ENCODE assay signal across 8 cellular contexts in genomic region chr1:31617917-31618746, GRCh38. TPM values are rescaled to one million over a fixed set of nuclear protein-coding genes. Genes with fewer than 3 reads are reported as not detected.
DNase-seq lines count a peak whose midpoint lies in the region; FAIRE-seq and TF ChIP-seq lines count a peak whose summit lies in the region.

No MANE protein-coding gene starts in this region.

- H3K4me3 ChIP-seq in HL-60 (replicated peaks; ENCODE audit: insufficient read depth, low read length) (peak overlapping the region; percentile 33), astrocyte of the spinal cord (ENCODE audit: low read depth, low read length) (peak overlapping the region; percentile 37)

- H3K27me3 ChIP-seq in HL-60 (ENCODE audit: insufficient read depth, poor library complexity, severe bottlenecking): peaks cover 19% of the 10 kb centered on the region

- DNase-seq in D721Med (ENCODE audit: insufficient read length, low spot score) (peak; percentile 77), HL-60 (ENCODE audit: low read depth in 1 of 2, low spot score in 1 of 2) (peak in 1 of 2 experiments; percentile 14), SK-N-DZ (ENCODE audit: low spot score) (peak; percentile 45), astrocyte of the spinal cord (ENCODE audit: low read depth, low spot score) (peak; percentile 28), iris pigment epithelial cell (ENCODE audit: low read depth) (peak; percentile 37), OCI-M2 (lab: John Stamatoyannopoulos, UW; ENCODE audit: unreplicated experiment) (no peak), amniotic stem cell (lab: John Stamatoyannopoulos, UW) (no peak)
- peak; percentile 56 for DNase-seq in stimulated activated CD4-positive, alpha-beta T cell treated with anti-CD3 and anti-CD28 coated beads, Interleukin-4, amount 100 ng/mL, for 1 hour

- H3K27ac ChIP-seq in HL-60 (replicated peaks): no peak overlapping the region

- peak; percentile 54 for TF ChIP-seq CTCF in D721Med (IDR thresholded peaks at IDR 0.05; ENCODE audit: insufficient read depth, missing control alignments)
- TF ChIP-seq CTCF in HL-60 (IDR thresholded peaks at IDR 0.05; ENCODE audit: insufficient read depth, low read length): peak; percentile 42
- peak; percentile 92 for TF ChIP-seq CTCF in astrocyte of the spinal cord (IDR thresholded peaks at IDR 0.05; ENCODE audit: low read depth, low read length)

- in situ Hi-C loops in astrocyte of the spinal cord (cut with HindIII; ENCODE audit: low sequenced_read_pairs): no loop called here

- no peak for FAIRE-seq in D721Med (lab: Jason Lieb, UNC)

RNA-seq across cellular contexts. Expression of gene HCRTR1, which starts 0.6 kb away (rescaled TPM):
- not detected in 2 replicates for polyA plus RNA-seq in SK-N-DZ (2014; cell fraction: cytosol; rRNA removed)
- 0.31 TPM in 1 of 2 replicates, not detected in the other for polyA plus RNA-seq in SK-N-DZ (2014; cell fraction: nucleus; rRNA removed)

RNA-seq across cellular contexts. Expression of gene PEF1, which starts 26.5 kb away (rescaled TPM):
- polyA plus RNA-seq in SK-N-DZ (2014; cell fraction: cytosol; rRNA removed): 52.4 and 54.0 TPM in 2 replicates
- 29.5 and 32.3 TPM in 2 replicates for polyA plus RNA-seq in SK-N-DZ (2014; cell fraction: nucleus; rRNA removed)

RNA-seq across cellular contexts. Expression of gene TINAGL1, which starts 41.8 kb away (rescaled TPM):
- polyA plus RNA-seq in SK-N-DZ (2014; cell fraction: cytosol; rRNA removed): not detected in 2 replicates
- polyA plus RNA-seq in SK-N-DZ (2014; cell fraction: nucleus; rRNA removed): not detected in 2 replicates

Comparison
In these comparisons a context has a peak if more than half of its experiments do, and no peak if none do; other contexts are left out.
1. DNase-seq: peak in D721Med (single experiment), SK-N-DZ (single experiment), astrocyte of the spinal cord (single experiment), iris pigment epithelial cell (single experiment) and stimulated activated CD4-positive, alpha-beta T cell treated with anti-CD3 and anti-CD28 coated beads, Interleukin-4, amount 100 ng/mL, for 1 hour (single experiment); none in OCI-M2 (single experiment) and amniotic stem cell (single experiment).
2. CTCF ChIP-seq: peak in every context shown above with its lines; median percentile 92 in astrocyte of the spinal cord; 54 in D721Med; 42 in HL-60.